In the genomic region with DNA sequence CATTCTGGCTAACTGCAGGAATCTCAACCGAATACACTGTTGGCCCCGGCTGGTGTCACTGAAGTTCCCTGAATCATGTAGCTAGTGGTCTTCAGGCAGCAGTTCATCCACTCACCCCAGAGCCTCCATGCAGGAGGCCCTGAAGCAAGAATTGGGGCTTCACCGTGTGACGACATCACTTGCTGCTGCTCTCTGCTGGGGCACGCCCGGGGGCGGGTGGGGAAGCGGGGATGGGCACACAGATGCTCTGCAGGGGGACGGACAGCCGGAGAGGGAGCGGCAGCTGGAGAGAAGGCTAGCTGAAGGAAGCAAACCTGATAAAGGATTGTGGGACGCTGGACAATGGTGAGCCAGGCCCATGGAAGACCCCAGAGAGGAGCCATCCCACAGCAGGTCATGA, we compare ENCODE assay signal across 37 cellular contexts. TPM values are rescaled to one million over a fixed set of nuclear protein-coding genes. Genes with fewer than 3 reads are reported as not detected.
"Had no signal": no experiment of that assay in that cellular context is flagged by ENCODE, and none has a peak within 500 bp of the region (broad histone marks: within the 10 kb centered on the region; RNA-seq: fewer than 3 reads in every experiment).

No MANE protein-coding gene starts in this region.

- H3K27ac ChIP-seq: adrenal gland, ascending aorta, brain microvascular endothelial cell, epithelial cell of prostate, esophagus squamous epithelium, gastroesophageal sphincter, WERI-Rb-1 had no signal

- H3K4me1 ChIP-seq: adrenal gland, ascending aorta, esophagus squamous epithelium, gastroesophageal sphincter had no signal

- H3K27ac Mint-ChIP-seq: activated B cell treated with CpG ODN at 0.5 μM for 24 hours; activated CD8-positive, alpha-beta T cell treated with anti-CD3 and anti-CD28 coated beads for 36 hours; activated naive CD4-positive, alpha-beta T cell treated with anti-CD3 and anti-CD28 coated beads for 36 hours; activated naive CD4-positive, alpha-beta T cell treated with anti-CD3 and anti-CD28 coated beads, Interleukin-2, amount 50 U/mL, for 24 hours; activated naive CD8-positive, alpha-beta T cell treated with anti-CD3 and anti-CD28 coated beads for 36 hours; activated naive CD8-positive, alpha-beta T cell treated with anti-CD3 and anti-CD28 coated beads, Interleukin-2, amount 50 U/mL, for 24 hours; activated T-helper 17 cell treated with anti-CD3 and anti-CD28 coated beads, Interleukin-2, amount 50 U/mL, for 72 hours; T-helper 17 cell; T-helper 2 cell treated with Interferon-gamma antibody and Interleukin-4, amounts not matched to agents 5 μg/mL and 100 μg/mL, for 36 hours had no signal

- H3K27me3 ChIP-seq: adrenal gland, ascending aorta, brain microvascular endothelial cell had no signal

- H3K36me3 ChIP-seq: adrenal gland, ascending aorta, brain microvascular endothelial cell, esophagus squamous epithelium, gastroesophageal sphincter, WERI-Rb-1 had no signal

- H3K9me3 ChIP-seq: adrenal gland, ascending aorta, esophagus squamous epithelium, gastroesophageal sphincter had no signal

- ATAC-seq: activated CD4-positive, CD25-positive, alpha-beta regulatory T cell treated with anti-CD3 and anti-CD28 coated beads, Interleukin-2, amount 50 U/mL, for 24 hours; activated CD8-positive, alpha-beta T cell treated with anti-CD3 and anti-CD28 coated beads for 36 hours; activated naive CD8-positive, alpha-beta T cell treated with anti-CD3 and anti-CD28 coated beads, Interleukin-2, amount 50 U/mL, for 24 hours; activated T-cell treated with anti-CD3 and anti-CD28 coated beads, Interleukin-2, amount 50 U/mL, for 4 hours; activated T-helper 17 cell treated with anti-CD3 and anti-CD28 coated beads, Interleukin-2, amount 50 U/mL, for 72 hours; gastroesophageal sphincter; T-helper 17 cell had no signal

- H3K9me3 Mint-ChIP-seq: activated B cell treated with CpG ODN at 0.5 μM for 24 hours; activated CD8-positive, alpha-beta T cell treated with anti-CD3 and anti-CD28 coated beads for 36 hours; activated naive CD4-positive, alpha-beta T cell treated with anti-CD3 and anti-CD28 coated beads for 36 hours; activated naive CD4-positive, alpha-beta T cell treated with anti-CD3 and anti-CD28 coated beads, Interleukin-2, amount 50 U/mL, for 24 hours; activated naive CD8-positive, alpha-beta T cell treated with anti-CD3 and anti-CD28 coated beads for 36 hours; activated naive CD8-positive, alpha-beta T cell treated with anti-CD3 and anti-CD28 coated beads, Interleukin-2, amount 50 U/mL, for 24 hours; activated T-cell treated with anti-CD3 and anti-CD28 coated beads, Interleukin-2, amount 50 U/mL, for 4 hours; activated T-helper 17 cell treated with anti-CD3 and anti-CD28 coated beads, Interleukin-2, amount 50 U/mL, for 72 hours; central memory CD8-positive, alpha-beta T cell; T-helper 2 cell treated with Interferon-gamma antibody and Interleukin-4, amounts not matched to agents 5 μg/mL and 100 μg/mL, for 36 hours had no signal

- H3K4me3 ChIP-seq: adrenal gland, ascending aorta, esophagus squamous epithelium, gastroesophageal sphincter had no signal

- DNase-seq: activated B cell treated with CpG ODN at 0.5 μM for 24 hours; activated CD4-positive, alpha-beta T cell treated with anti-CD3 and anti-CD28 coated beads for 48 hours; activated CD4-positive, alpha-beta T cell treated with anti-CD3 and anti-CD28 coated beads, Interleukin-2, amount 50 U/mL, for 1 hour; activated CD4-positive, alpha-beta T cell treated with anti-CD3 and anti-CD28 coated beads, Interleukin-2, amount 50 U/mL, for 48 hours; activated CD8-positive, alpha-beta memory T cell treated with anti-CD3 and anti-CD28 coated beads for 24 hours; activated CD8-positive, alpha-beta T cell treated with anti-CD3 and anti-CD28 coated beads for 36 hours; activated effector memory CD4-positive, alpha-beta T cell treated with Interleukin-2 at 50 U/mL for 16 hours; activated gamma-delta T cell treated with Interleukin-2 at 50 U/mL for 16 hours; activated naive CD4-positive, alpha-beta T cell treated with anti-CD3 and anti-CD28 coated beads for 36 hours; activated naive CD8-positive, alpha-beta T cell treated with anti-CD3 and anti-CD28 coated beads for 36 hours; activated naive CD8-positive, alpha-beta T cell treated with anti-CD3 and anti-CD28 coated beads, Interleukin-2, amount 50 U/mL, for 24 hours; activated T-cell treated with anti-CD3 and anti-CD28 coated beads, Interleukin-2, amount 50 U/mL, for 4 hours; adrenal gland; amygdala; brain microvascular endothelial cell; cortex of kidney; dermis blood vessel endothelial cell; effector CD8-positive, alpha-beta T cell; esophagus squamous epithelium; foreskin melanocyte; head of caudate nucleus; T-helper 1 cell; T-helper 17 cell; T1000; WERI-Rb-1 had no signal

- H3K4me3 Mint-ChIP-seq: activated B cell treated with CpG ODN at 0.5 μM for 24 hours; activated CD8-positive, alpha-beta T cell treated with anti-CD3 and anti-CD28 coated beads for 36 hours; activated naive CD4-positive, alpha-beta T cell treated with anti-CD3 and anti-CD28 coated beads for 36 hours; activated naive CD4-positive, alpha-beta T cell treated with anti-CD3 and anti-CD28 coated beads, Interleukin-2, amount 50 U/mL, for 24 hours; activated naive CD8-positive, alpha-beta T cell treated with anti-CD3 and anti-CD28 coated beads for 36 hours; activated naive CD8-positive, alpha-beta T cell treated with anti-CD3 and anti-CD28 coated beads, Interleukin-2, amount 50 U/mL, for 24 hours; activated T-cell treated with anti-CD3 and anti-CD28 coated beads, Interleukin-2, amount 50 U/mL, for 4 hours; activated T-helper 17 cell treated with anti-CD3 and anti-CD28 coated beads, Interleukin-2, amount 50 U/mL, for 72 hours; central memory CD8-positive, alpha-beta T cell; T-helper 17 cell; T-helper 2 cell treated with Interferon-gamma antibody and Interleukin-4, amounts not matched to agents 5 μg/mL and 100 μg/mL, for 36 hours had no signal

- H3K27me3 Mint-ChIP-seq: central memory CD8-positive, alpha-beta T cell had no signal

- H3K4me1 Mint-ChIP-seq: activated B cell treated with CpG ODN at 0.5 μM for 24 hours; activated naive CD4-positive, alpha-beta T cell treated with anti-CD3 and anti-CD28 coated beads, Interleukin-2, amount 50 U/mL, for 24 hours; activated naive CD8-positive, alpha-beta T cell treated with anti-CD3 and anti-CD28 coated beads for 36 hours; activated naive CD8-positive, alpha-beta T cell treated with anti-CD3 and anti-CD28 coated beads, Interleukin-2, amount 50 U/mL, for 24 hours; activated T-helper 17 cell treated with anti-CD3 and anti-CD28 coated beads, Interleukin-2, amount 50 U/mL, for 72 hours had no signal

- H3K36me3 Mint-ChIP-seq: activated naive CD4-positive, alpha-beta T cell treated with anti-CD3 and anti-CD28 coated beads, Interleukin-2, amount 50 U/mL, for 24 hours; activated naive CD8-positive, alpha-beta T cell treated with anti-CD3 and anti-CD28 coated beads for 36 hours had no signal

RNA-seq across cellular contexts. Expression of a gene that starts 17.0 kb away (rescaled TPM):
- total RNA-seq: activated B cell treated with CpG ODN at 0.5 μM for 24 hours, dermis blood vessel endothelial cell, endothelial cell of umbilical vein, fibroblast of villous mesenchyme, glomerular endothelial cell had no signal
- polyA plus RNA-seq: fibroblast of lung had no signal
